ENCODE assay signal across 21 cellular contexts in the genomic region with DNA sequence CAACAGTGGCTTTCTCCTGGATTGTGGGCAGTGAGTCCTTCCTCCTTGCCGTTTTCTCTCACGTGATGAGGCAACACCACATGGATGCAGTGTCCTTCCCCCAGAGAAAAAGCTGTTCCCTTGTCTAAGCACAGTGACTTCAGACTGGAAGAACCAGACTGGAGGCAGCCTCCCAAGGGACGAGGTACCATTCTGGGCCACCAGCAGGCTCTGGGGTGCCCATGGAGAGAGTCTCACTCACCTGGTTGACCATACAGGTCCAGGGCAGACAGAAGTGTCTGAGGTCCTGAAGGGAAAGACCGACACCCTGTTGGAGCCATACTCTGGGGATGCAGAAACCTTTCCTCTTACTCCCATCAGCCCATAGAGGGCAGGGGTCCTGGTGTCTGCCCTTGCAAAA.
DNase-seq lines count a peak whose midpoint lies in the region; ATAC-seq, FAIRE-seq and TF ChIP-seq lines count a peak whose summit lies in the region.
"Had no signal": no experiment of that assay in that cellular context is flagged by ENCODE, and none has a peak within 500 bp of the region (broad histone marks: within the 10 kb centered on the region; RNA-seq: fewer than 3 reads in every experiment).

No MANE protein-coding gene starts in this region.

- no peaks in the 10 kb centered on the region for H3K79me2 ChIP-seq in H1 (ENCODE audit: control insufficient read depth in 1 of 2, insufficient read depth in 2 of 2, low read length in 2 of 2)

- H3K27ac Mint-ChIP-seq in activated CD4-positive, alpha-beta T cell treated with anti-CD3 and anti-CD28 coated beads, Interleukin-2, amount 10 ng/mL, durations not matched to agents 24 days and 14 days = no peak overlapping the region
- H3K27ac Mint-ChIP-seq in activated CD4-positive, alpha-beta T cell treated with anti-CD3 and anti-CD28 coated beads for 36 hours = no peak overlapping the region
- no peak overlapping the region for H3K27ac Mint-ChIP-seq in activated T-helper 17 cell treated with anti-CD3 and anti-CD28 coated beads, Interleukin-2, amount 50 U/mL, for 72 hours
- H3K27ac Mint-ChIP-seq: B cell; CD4-positive, CD25-positive, alpha-beta regulatory T cell; CD8-positive, alpha-beta T cell; H9; HFFc6 had no signal

- intact Hi-C loops in activated CD4-positive, alpha-beta T cell treated with anti-CD3 and anti-CD28 coated beads, Interleukin-2, amount 10 ng/mL, durations not matched to agents 24 days and 14 days (cut with micrococcal nuclease) = no loop called here
- intact Hi-C loops in activated CD4-positive, alpha-beta T cell treated with anti-CD3 and anti-CD28 coated beads for 36 hours (cut with DNase I, micrococcal nuclease) = no loop called here

- H3K4me2 ChIP-seq in H1 (ENCODE audit: insufficient read depth in 1 of 2, low read depth in 2 of 2, low read length in 2 of 2) = no peak overlapping the region
- H3K4me2 ChIP-seq in neuronal stem cell (ENCODE audit: insufficient read depth, low read length, poor library complexity, severe bottlenecking) = no peak overlapping the region
- H3K4me2 ChIP-seq: BLaER1 had no signal

- H3K27me3 ChIP-seq in H1 (replicated peaks in 1 of 4; ENCODE audit: control insufficient read depth in 3 of 4, extremely low read depth in 1 of 4, insufficient read depth in 3 of 4, low read length in 3 of 4) (no peaks in the 10 kb centered on the region; a peak in 2 of 7 replicates), neuronal stem cell (ENCODE audit: control insufficient read depth in 3 of 3, insufficient read depth in 3 of 3, low read depth in 1 of 3, low read length in 3 of 3) (peaks cover 0 to 5% (median 0%) of the 10 kb centered on the region in 3 experiments)
- H3K27me3 ChIP-seq: BLaER1 had no signal

- no peak overlapping the region for H3K18ac ChIP-seq in H1 (ENCODE audit: extremely low read depth, low read length)
- peak overlapping the region; percentile 12 for H3K18ac ChIP-seq in neuronal stem cell (ENCODE audit: low read length)

- no peaks in the 10 kb centered on the region for H3K23me2 ChIP-seq in H1 (ENCODE audit: low read depth, low read length)

- no peak overlapping the region for H2AK5ac ChIP-seq in H1 (ENCODE audit: low read depth, low read length)
- H2AK5ac ChIP-seq in neuronal stem cell (ENCODE audit: low read depth, low read length) = no peak overlapping the region

- H4K8ac ChIP-seq in H1 (ENCODE audit: extremely low read depth, insufficient read depth, low read length) = no peak overlapping the region
- H4K8ac ChIP-seq in neuronal stem cell (ENCODE audit: low read depth, low read length) = no peak overlapping the region

- no peak overlapping the region for H2AFZ ChIP-seq in H1 (ENCODE audit: low read length)
- no peak overlapping the region for H2AFZ ChIP-seq in neuronal stem cell (ENCODE audit: low read length)
- H2AFZ ChIP-seq: GM23248 had no signal

- H2BK15ac ChIP-seq in H1 (ENCODE audit: low read length) (no peak overlapping the region), neuronal stem cell (ENCODE audit: low read length) (no peak overlapping the region)

- no peak for TF ChIP-seq EP300 in H1 (IDR thresholded peaks at IDR 0.05; ENCODE audit: borderline replicate concordance in 1 of 2, low read depth in 2 of 2, low read length in 2 of 2)

- 87% methylated on average over 4 of the region's 4 CpGs; no CpG with 5 or more reads in 1 of the 2 experiments for WGBS in H1 (ENCODE audit: extremely low coverage in 1 of 2, insufficient coverage in 1 of 2, insufficient read length in 1 of 2, insufficient replicate concordance in 2 of 2, low coverage in 1 of 2, low lambda C conversion rate in 2 of 2, missing lambda C conversion rate in 1 of 2), 2 experiments
- WGBS in neuronal stem cell (ENCODE audit: extremely low coverage in 2 of 2, insufficient read length in 2 of 2, insufficient replicate concordance in 1 of 2), 2 donors = no CpG with 5 or more reads among the region's 4 CpGs

- no peak overlapping the region for H3K56ac ChIP-seq in H1 (replicated peaks; ENCODE audit: insufficient read length, low read depth, low read length)

- no peaks in the 10 kb centered on the region for H3K36me3 Mint-ChIP-seq in activated CD4-positive, alpha-beta T cell treated with anti-CD3 and anti-CD28 coated beads, Interleukin-2, amount 10 ng/mL, durations not matched to agents 24 days and 14 days (ENCODE audit: low read depth)
- no peaks in the 10 kb centered on the region for H3K36me3 Mint-ChIP-seq in activated CD4-positive, alpha-beta T cell treated with anti-CD3 and anti-CD28 coated beads for 36 hours (ENCODE audit: low read depth)
- H3K36me3 Mint-ChIP-seq in activated T-helper 17 cell treated with anti-CD3 and anti-CD28 coated beads, Interleukin-2, amount 50 U/mL, for 72 hours (ENCODE audit: low read depth) = no peaks in the 10 kb centered on the region
- H3K36me3 Mint-ChIP-seq: CD4-positive, CD25-positive, alpha-beta regulatory T cell; CD8-positive, alpha-beta T cell had no signal

- H4K5ac ChIP-seq in H1 (ENCODE audit: insufficient read length, low read depth, low read length) = no peak overlapping the region

- no peaks in the 10 kb centered on the region for H3K4me1 Mint-ChIP-seq in activated CD4-positive, alpha-beta T cell treated with anti-CD3 and anti-CD28 coated beads, Interleukin-2, amount 10 ng/mL, durations not matched to agents 24 days and 14 days
- H3K4me1 Mint-ChIP-seq in activated CD4-positive, alpha-beta T cell treated with anti-CD3 and anti-CD28 coated beads for 36 hours = no peaks in the 10 kb centered on the region
- H3K4me1 Mint-ChIP-seq in activated T-helper 17 cell treated with anti-CD3 and anti-CD28 coated beads, Interleukin-2, amount 50 U/mL, for 72 hours = no peaks in the 10 kb centered on the region
- H3K4me1 Mint-ChIP-seq: B cell; CD4-positive, CD25-positive, alpha-beta regulatory T cell had no signal

- POLR2A ChIA-PET in activated CD4-positive, alpha-beta T cell treated with anti-CD3 and anti-CD28 coated beads for 36 hours (lab: Charles Lee) = no interaction called here
- POLR2A ChIA-PET in H1 (lab: Charles Lee; ENCODE audit: partially characterized antibody) = no interaction called here

- H3K4me3 Mint-ChIP-seq in activated CD4-positive, alpha-beta T cell treated with anti-CD3 and anti-CD28 coated beads, Interleukin-2, amount 10 ng/mL, durations not matched to agents 24 days and 14 days = no peak overlapping the region
- no peak overlapping the region for H3K4me3 Mint-ChIP-seq in activated CD4-positive, alpha-beta T cell treated with anti-CD3 and anti-CD28 coated beads for 36 hours
- no peak overlapping the region for H3K4me3 Mint-ChIP-seq in activated T-helper 17 cell treated with anti-CD3 and anti-CD28 coated beads, Interleukin-2, amount 50 U/mL, for 72 hours
- H3K4me3 Mint-ChIP-seq: B cell; CD4-positive, CD25-positive, alpha-beta regulatory T cell; CD8-positive, alpha-beta T cell; H9; HFFc6 had no signal

- TF ChIP-seq RAD21 in H1 (IDR thresholded peaks at IDR 0.05 in 1 of 2, conservative IDR thresholded peaks at IDR 0.05 in 1 of 2; ENCODE audit: low read depth in 2 of 2, low read length in 2 of 2) = no peak

- no peak overlapping the region for H3K27ac ChIP-seq in H1 (ENCODE audit: low read depth, low read length)
- no peak overlapping the region for H3K27ac ChIP-seq in neuronal stem cell (replicated peaks; ENCODE audit: low read length)
- H3K27ac ChIP-seq: 22Rv1, BLaER1, C4-2B, GM23248 had no signal

- H3K9ac ChIP-seq in H1 (replicated peaks in 1 of 4; ENCODE audit: extremely low read depth in 1 of 4, low read depth in 3 of 4, low read length in 3 of 4) (no peak overlapping the region), neuronal stem cell (ENCODE audit: low read depth, low read length, poor library complexity) (no peak overlapping the region)
- H3K9ac ChIP-seq: BLaER1, GM23248 had no signal

- H2BK5ac ChIP-seq in H1 (ENCODE audit: low read depth, low read length) (no peak overlapping the region), neuronal stem cell (ENCODE audit: low read length) (no peak overlapping the region)

- H2BK12ac ChIP-seq in H1 (ENCODE audit: low read depth, low read length) (no peak overlapping the region), neuronal stem cell (ENCODE audit: low read length) (no peak overlapping the region)

- H3K36me3 ChIP-seq in H1 (ENCODE audit: control insufficient read depth in 2 of 4, insufficient read depth in 4 of 4, low read length in 3 of 4) = no peaks in the 10 kb centered on the region
- H3K36me3 ChIP-seq in neuronal stem cell (replicated peaks in 1 of 2; ENCODE audit: control insufficient read depth in 2 of 2, insufficient read depth in 2 of 2, low read length in 2 of 2) = no peaks in the 10 kb centered on the region
- H3K36me3 ChIP-seq: BLaER1 had no signal

- TF ChIP-seq CTCF in H1 (IDR thresholded peaks at IDR 0.05; ENCODE audit: control extremely low read depth in 1 of 3, insufficient read depth in 1 of 3, low read depth in 1 of 3, low read length in 3 of 3) = no peak

- H2BK120ac ChIP-seq in H1 (replicated peaks; ENCODE audit: low read depth, low read length) = no peak overlapping the region
- H2BK120ac ChIP-seq in neuronal stem cell (ENCODE audit: low read depth, low read length) = no peak overlapping the region

- H3K14ac ChIP-seq in H1 (ENCODE audit: insufficient read length) (no peak overlapping the region), neuronal stem cell (ENCODE audit: low read length) (no peak overlapping the region)

- TF ChIP-seq POLR2A in H1 (IDR thresholded peaks at IDR 0.05; ENCODE audit: control extremely low read depth in 1 of 2, low read depth in 2 of 2, low read length in 2 of 2) = no peak

- no peaks in the 10 kb centered on the region for H3K27me3 Mint-ChIP-seq in activated CD4-positive, alpha-beta T cell treated with anti-CD3 and anti-CD28 coated beads, Interleukin-2, amount 10 ng/mL, durations not matched to agents 24 days and 14 days
- H3K27me3 Mint-ChIP-seq in activated CD4-positive, alpha-beta T cell treated with anti-CD3 and anti-CD28 coated beads for 36 hours = no peaks in the 10 kb centered on the region
- no peaks in the 10 kb centered on the region for H3K27me3 Mint-ChIP-seq in activated T-helper 17 cell treated with anti-CD3 and anti-CD28 coated beads, Interleukin-2, amount 50 U/mL, for 72 hours
- H3K27me3 Mint-ChIP-seq: B cell; CD4-positive, CD25-positive, alpha-beta regulatory T cell had no signal

- H3K79me1 ChIP-seq in H1 (ENCODE audit: low read depth, low read length) (no peaks in the 10 kb centered on the region), neuronal stem cell (ENCODE audit: low read depth, low read length) (no peaks in the 10 kb centered on the region)

- H4K20me1 ChIP-seq in H1 (replicated peaks in 1 of 2; ENCODE audit: control insufficient read depth in 1 of 2, insufficient read depth in 2 of 2, low read length in 2 of 2) = no peaks in the 10 kb centered on the region
- H4K20me1 ChIP-seq: BLaER1 had no signal

- no peak for ATAC-seq in activated CD4-positive, alpha-beta T cell treated with anti-CD3 and anti-CD28 coated beads for 36 hours
- ATAC-seq in activated T-helper 17 cell treated with anti-CD3 and anti-CD28 coated beads, Interleukin-2, amount 50 U/mL, for 72 hours (replicated peaks) = no peak
- ATAC-seq: CD8-positive, alpha-beta T cell had no signal

- H3K9me3 ChIP-seq in H1 (ENCODE audit: insufficient read depth in 2 of 2, low read depth in 1 of 2, low read length in 1 of 2) (no peaks in the 10 kb centered on the region), neuronal stem cell (replicated peaks in 1 of 2; ENCODE audit: control insufficient read depth in 2 of 2, insufficient read depth in 1 of 2, low read depth in 1 of 2, low read length in 2 of 2) (no peaks in the 10 kb centered on the region)
- H3K9me3 ChIP-seq: BLaER1, Caco-2 had no signal

- CTCF ChIA-PET in activated CD4-positive, alpha-beta T cell treated with anti-CD3 and anti-CD28 coated beads for 36 hours (lab: Charles Lee) = no interaction called here
- CTCF ChIA-PET in H1 (lab: Charles Lee; ENCODE audit: partially characterized antibody) = interaction anchor here (0.7 kb wide), 1 partner anchor 472 kb away, joined by 3 read pairs; no protein-coding TSS in a partner anchor

- H3K9me3 Mint-ChIP-seq in activated CD4-positive, alpha-beta T cell treated with anti-CD3 and anti-CD28 coated beads, Interleukin-2, amount 10 ng/mL, durations not matched to agents 24 days and 14 days = no peaks in the 10 kb centered on the region
- no peaks in the 10 kb centered on the region for H3K9me3 Mint-ChIP-seq in activated CD4-positive, alpha-beta T cell treated with anti-CD3 and anti-CD28 coated beads for 36 hours (ENCODE audit: low read depth)
- H3K9me3 Mint-ChIP-seq in activated T-helper 17 cell treated with anti-CD3 and anti-CD28 coated beads, Interleukin-2, amount 50 U/mL, for 72 hours = no peaks in the 10 kb centered on the region
- H3K9me3 Mint-ChIP-seq: H9, HFFc6 had no signal

- H3K4ac ChIP-seq in H1 (replicated peaks; ENCODE audit: insufficient read length, low read depth, low read length) (no peak overlapping the region), neuronal stem cell (ENCODE audit: low read length) (no peak overlapping the region)

- no peak overlapping the region for H4K91ac ChIP-seq in H1 (replicated peaks; ENCODE audit: insufficient read length, low read length)
- H4K91ac ChIP-seq in neuronal stem cell (ENCODE audit: low read depth, low read length, poor library complexity) = no peak overlapping the region

- peaks cover 4 to 8% (median 5%) of the 10 kb centered on the region in 4 experiments for H3K4me1 ChIP-seq in H1 (replicated peaks in 1 of 4; ENCODE audit: control insufficient read depth in 3 of 4, insufficient read depth in 4 of 4, low read length in 3 of 4)
- no peaks in the 10 kb centered on the region for H3K4me1 ChIP-seq in neuronal stem cell (ENCODE audit: control insufficient read depth in 2 of 2, insufficient read depth in 1 of 2, low read depth in 1 of 2, low read length in 2 of 2)
- H3K4me1 ChIP-seq: BLaER1 had no signal

- FAIRE-seq in H1 (lab: Jason Lieb, UNC) = no peak
- FAIRE-seq: A204.1, G401.6, GM12892 had no signal

- H3K4me3 ChIP-seq in H1 (ENCODE audit: extremely low read depth in 1 of 4, insufficient read depth in 2 of 4, low read depth in 3 of 4, low read length in 4 of 4) (no peak overlapping the region), neuronal stem cell (ENCODE audit: low read length in 2 of 2) (no peak overlapping the region)
- H3K4me3 ChIP-seq: BLaER1, GM23248 had no signal

- H3K23ac ChIP-seq in H1 (ENCODE audit: insufficient read length) (no peak overlapping the region), neuronal stem cell (ENCODE audit: low read depth, low read length, poor library complexity) (no peak overlapping the region)

- peak overlapping the region; percentile 41; the same call in 1 of the 2 replicates for H2BK20ac ChIP-seq in H1 (ENCODE audit: low read length)

- DNase-seq in activated CD4-positive, alpha-beta T cell treated with anti-CD3 and anti-CD28 coated beads, Interleukin-2, amount 10 ng/mL, durations not matched to agents 24 days and 14 days = peak; percentile 34
- DNase-seq in activated CD4-positive, alpha-beta T cell treated with anti-CD3 and anti-CD28 coated beads for 36 hours = no peak
- DNase-seq in H1 (ENCODE audit: low read depth in 1 of 2, low spot score in 2 of 2) (no peak), neuronal stem cell (ENCODE audit: low spot score) (no peak)
- no peak for DNase-seq in stimulated activated CD4-positive, alpha-beta T cell treated with anti-CD3 and anti-CD28 coated beads, Interleukin-2, amount 100 ng/mL, for 24 hours
- DNase-seq: Caco-2; CD4-positive, CD25-positive, alpha-beta regulatory T cell; CD8-positive, alpha-beta T cell; DMS153; DND-41; GM23248; H9; HFFc6 had no signal
